In the genomic region with DNA sequence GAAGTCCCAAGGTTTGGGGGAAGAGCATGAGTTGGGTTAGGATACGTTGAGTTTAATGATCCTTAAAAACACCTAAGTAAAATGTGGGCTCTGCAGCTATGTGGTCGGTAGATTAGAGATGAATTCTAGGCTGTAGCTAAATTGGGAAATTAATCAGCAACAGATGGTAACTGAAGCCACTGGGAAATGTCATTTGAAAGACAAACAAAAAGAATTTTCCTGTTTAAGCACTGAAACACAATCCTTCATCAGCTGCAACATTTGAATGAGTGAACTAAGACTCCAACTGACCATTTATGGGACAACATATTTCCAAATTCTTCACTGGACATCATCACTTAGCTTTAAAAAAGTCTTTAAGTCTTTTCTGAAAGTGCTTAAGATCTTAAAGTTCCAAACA, we compare ENCODE assay signal across 32 cellular contexts.
DNase-seq lines count a peak whose midpoint lies in the region; ATAC-seq, FAIRE-seq and TF ChIP-seq lines count a peak whose summit lies in the region.
"Had no signal": no experiment of that assay in that cellular context is flagged by ENCODE, and none has a peak within 500 bp of the region (broad histone marks: within the 10 kb centered on the region; RNA-seq: fewer than 3 reads in every experiment).

No MANE protein-coding gene starts in this region.

- no peaks in the 10 kb centered on the region for H3K36me3 Mint-ChIP-seq in activated naive CD4-positive, alpha-beta T cell treated with anti-CD3 and anti-CD28 coated beads for 36 hours (ENCODE audit: low read depth)
- H3K36me3 Mint-ChIP-seq in HFFc6 (ENCODE audit: low read depth): no peaks in the 10 kb centered on the region
- H3K36me3 Mint-ChIP-seq: activated naive CD4-positive, alpha-beta T cell treated with anti-CD3 and anti-CD28 coated beads, Interleukin-2, amount 50 U/mL, for 72 hours; CD4-positive, CD25-positive, alpha-beta regulatory T cell had no signal

- no peaks in the 10 kb centered on the region for H3K36me3 ChIP-seq in pancreas
- H3K36me3 ChIP-seq: colonic mucosa, heart right ventricle, neutrophil, right lobe of liver, transverse colon had no signal

- no peak overlapping the region for H3K27ac Mint-ChIP-seq in activated naive CD4-positive, alpha-beta T cell treated with anti-CD3 and anti-CD28 coated beads for 36 hours
- no peak overlapping the region; the same call in 1 of the 2 replicates for H3K27ac Mint-ChIP-seq in HFFc6
- H3K27ac Mint-ChIP-seq: activated CD4-positive, alpha-beta memory T cell treated with anti-CD3 and anti-CD28 coated beads, Interleukin-2, amount 10 ng/mL, durations not matched to agents 7 days and 5 days; activated naive CD4-positive, alpha-beta T cell treated with anti-CD3 and anti-CD28 coated beads, Interleukin-2, amount 50 U/mL, for 72 hours; activated T-helper 17 cell treated with anti-CD3 and anti-CD28 coated beads, Interleukin-2, amount 50 U/mL, for 72 hours; CD4-positive, CD25-positive, alpha-beta regulatory T cell; progenitor cell of endocrine pancreas had no signal

- no peak overlapping the region for H3K27ac ChIP-seq in pancreas
- H3K27ac ChIP-seq: colonic mucosa, foreskin keratinocyte, heart right ventricle, neutrophil, right lobe of liver, transverse colon had no signal

- H3K4me1 ChIP-seq in pancreas: no peaks in the 10 kb centered on the region
- H3K4me1 ChIP-seq: colonic mucosa, foreskin keratinocyte, right lobe of liver, transverse colon had no signal

- intact Hi-C loops in activated naive CD4-positive, alpha-beta T cell treated with anti-CD3 and anti-CD28 coated beads for 36 hours (cut with micrococcal nuclease): no loop called here
- intact Hi-C loops in pancreas (cut with DNase I): no loop called here

- H3K4me3 Mint-ChIP-seq in activated naive CD4-positive, alpha-beta T cell treated with anti-CD3 and anti-CD28 coated beads for 36 hours: no peak overlapping the region
- no peak overlapping the region for H3K4me3 Mint-ChIP-seq in HFFc6
- H3K4me3 Mint-ChIP-seq: activated CD4-positive, alpha-beta memory T cell treated with anti-CD3 and anti-CD28 coated beads, Interleukin-2, amount 10 ng/mL, durations not matched to agents 7 days and 5 days; activated T-helper 17 cell treated with anti-CD3 and anti-CD28 coated beads, Interleukin-2, amount 50 U/mL, for 72 hours; CD4-positive, CD25-positive, alpha-beta regulatory T cell had no signal

- H3K9me3 ChIP-seq in pancreas: no peaks in the 10 kb centered on the region
- H3K9me3 ChIP-seq: colonic mucosa, heart right ventricle, neutrophil, right lobe of liver, transverse colon had no signal

- TF ChIP-seq CTCF in HFFc6 (IDR thresholded peaks at IDR 0.05) (no peak), pancreas (IDR thresholded peaks at IDR 0.05) (no peak)

- H3K4me3 ChIP-seq in pancreas: no peak overlapping the region
- H3K4me3 ChIP-seq: colonic mucosa, heart right ventricle, right lobe of liver, transverse colon had no signal

- no peaks in the 10 kb centered on the region for H3K4me1 Mint-ChIP-seq in activated naive CD4-positive, alpha-beta T cell treated with anti-CD3 and anti-CD28 coated beads for 36 hours (ENCODE audit: low read depth)
- H3K4me1 Mint-ChIP-seq in HFFc6 (ENCODE audit: low read depth): peaks cover 13% of the 10 kb centered on the region
- H3K4me1 Mint-ChIP-seq: activated CD4-positive, alpha-beta memory T cell treated with anti-CD3 and anti-CD28 coated beads, Interleukin-2, amount 10 ng/mL, durations not matched to agents 7 days and 5 days; activated T-helper 17 cell treated with anti-CD3 and anti-CD28 coated beads, Interleukin-2, amount 50 U/mL, for 72 hours; CD4-positive, CD25-positive, alpha-beta regulatory T cell had no signal

- no peaks in the 10 kb centered on the region for H3K27me3 ChIP-seq in pancreas
- H3K27me3 ChIP-seq: colonic mucosa, foreskin keratinocyte, heart right ventricle, neutrophil, right lobe of liver, transverse colon had no signal

- WGBS in pancreas, 2 donors: 35 to 48% methylated on average over 2 of the region's 2 CpGs

- H3K27me3 Mint-ChIP-seq in activated naive CD4-positive, alpha-beta T cell treated with anti-CD3 and anti-CD28 coated beads for 36 hours (ENCODE audit: low read depth): no peaks in the 10 kb centered on the region
- peaks cover 3% of the 10 kb centered on the region; the same call in 1 of the 2 replicates for H3K27me3 Mint-ChIP-seq in HFFc6 (ENCODE audit: insufficient read depth)
- H3K27me3 Mint-ChIP-seq: activated CD4-positive, alpha-beta memory T cell treated with anti-CD3 and anti-CD28 coated beads, Interleukin-2, amount 10 ng/mL, durations not matched to agents 7 days and 5 days; activated T-helper 17 cell treated with anti-CD3 and anti-CD28 coated beads, Interleukin-2, amount 50 U/mL, for 72 hours; CD4-positive, CD25-positive, alpha-beta regulatory T cell; progenitor cell of endocrine pancreas had no signal

- in situ Hi-C loops in G401 (cut with HindIII; ENCODE audit: low sequenced_read_pairs): no loop called here

- FAIRE-seq in pancreas (lab: Jason Lieb, UNC): no peak
- FAIRE-seq: GM12892, H54, HTR-8/SVneo, kidney had no signal

- ATAC-seq in pancreas: no peak
- ATAC-seq: activated naive CD4-positive, alpha-beta T cell treated with anti-CD3 and anti-CD28 coated beads, Interleukin-2, amount 50 U/mL, for 72 hours; activated T-helper 17 cell treated with anti-CD3 and anti-CD28 coated beads, Interleukin-2, amount 50 U/mL, for 72 hours; foreskin keratinocyte; left ventricle myocardium superior; right lobe of liver; Right ventricle myocardium inferior had no signal

- DNase-seq in G401 (ENCODE audit: low spot score) (peak; percentile 40), OCI-M1 (lab: John Stamatoyannopoulos, UW) (peak; percentile 53), fibroblast of gingiva (ENCODE audit: low read depth) (peak; percentile 52), stromal cell of bone marrow (ENCODE audit: low read depth) (peak; percentile 31), HFFc6 (no peak), pancreas (no peak)
- DNase-seq in activated naive CD4-positive, alpha-beta T cell treated with anti-CD3 and anti-CD28 coated beads for 36 hours: no peak
- DNase-seq: activated CD4-positive, alpha-beta memory T cell treated with anti-CD3 and anti-CD28 coated beads, Interleukin-2, amount 10 ng/mL, durations not matched to agents 7 days and 5 days; activated CD4-positive, CD25-positive, alpha-beta regulatory T cell treated with anti-CD3 and anti-CD28 coated beads, Interleukin-2, amount 50 U/mL, for 72 hours; CD4-positive, CD25-positive, alpha-beta regulatory T cell; colonic mucosa; effector CD4-positive, alpha-beta T cell; foreskin keratinocyte; heart right ventricle; kidney; left ventricle myocardium superior; mesendoderm; NCI-H1092; NCI-H1694 treated with DMSO at 0.1 percent for 48 hours; NCI-H510A treated with DMSO at 0.1 percent for 48 hours; right lobe of liver; stimulated activated CD4-positive, alpha-beta T cell treated with anti-CD3 and anti-CD28 coated beads, Interleukin-4, amount 100 ng/mL, for 1 hour; T-helper 2 cell; transverse colon had no signal

- CTCF ChIA-PET in activated naive CD4-positive, alpha-beta T cell treated with anti-CD3 and anti-CD28 coated beads for 36 hours (lab: Charles Lee): no interaction called here

- H3K9me3 Mint-ChIP-seq in activated naive CD4-positive, alpha-beta T cell treated with anti-CD3 and anti-CD28 coated beads for 36 hours: no peaks in the 10 kb centered on the region
- no peaks in the 10 kb centered on the region for H3K9me3 Mint-ChIP-seq in HFFc6

Comparison
In these comparisons a context has a peak if more than half of its experiments do, and no peak if none do; other contexts are left out.
1. DNase-seq: peak in G401 (single experiment), OCI-M1 (single experiment), fibroblast of gingiva (single experiment) and stromal cell of bone marrow (single experiment); none in activated naive CD4-positive, alpha-beta T cell treated with anti-CD3 and anti-CD28 coated beads for 36 hours (single experiment), HFFc6 (single experiment) and pancreas (0 of 6).